ENCODE assay signal across 11 cellular contexts in genomic region chr6:34531580-34532201, GRCh38. TPM values are rescaled to one million over a fixed set of nuclear protein-coding genes. Genes with fewer than 3 reads are reported as not detected.
DNase-seq lines count a peak whose midpoint lies in the region; ATAC-seq, FAIRE-seq and TF ChIP-seq lines count a peak whose summit lies in the region.
"Had no signal": no experiment of that assay in that cellular context is flagged by ENCODE, and none has a peak within 500 bp of the region (broad histone marks: within the 10 kb centered on the region; RNA-seq: fewer than 3 reads in every experiment).

No MANE protein-coding gene starts in this region.

- peak overlapping the region; percentile 28 for H3K4me3 ChIP-seq in kidney epithelial cell (ENCODE audit: low read depth, low read length)
- H3K4me3 ChIP-seq in testis: peak overlapping the region; percentile 3 to 40
- no peak overlapping the region for H3K4me3 ChIP-seq in lower lobe of right lung

- H3K4me1 ChIP-seq in testis (peaks cover under 1% of the 10 kb centered on the region), lower lobe of right lung (peaks cover 6% of the 10 kb centered on the region)

- FAIRE-seq in H54 (lab: Jason Lieb, UNC): no peak

- DNase-seq in activated T-cell treated with anti-CD3 and anti-CD28 coated beads, Interleukin-2, amount 50 U/mL, for 48 hours: peak; percentile 26 to 27
- DNase-seq in activated T-cell treated with anti-CD3 and anti-CD28 coated beads, Interleukin-2, amount 50 U/mL, for 1 hour: no peak
- DNase-seq in caudate nucleus (lab: John Stamatoyannopoulos, UW): peak in 52 of 61 donors; percentile 19 to 97 (median 74)
- peak; percentile 63 for DNase-seq in kidney epithelial cell (ENCODE audit: low read depth)
- DNase-seq in testis: peak; percentile 88
- DNase-seq in lower lobe of right lung: no peak
- DNase-seq in H54 (ENCODE audit: insufficient read length, low spot score): no peak
- DNase-seq in NOMO-1 (lab: John Stamatoyannopoulos, UW; ENCODE audit: unreplicated experiment in 2 of 2): no peak
- DNase-seq: NCI-H1694 had no signal

- 70 to 74% methylated on average over 29 of the region's 29 CpGs for WGBS in testis, 2 donors

- intact Hi-C loops in testis (cut with DNase I; ENCODE audit: low total_unique reads): loop anchor here (10.0 kb wide), 1 partner anchor 83 kb away; no protein-coding TSS in a partner anchor
- intact Hi-C loops in lower lobe of right lung (cut with DNase I): no loop called here

- no peak for TF ChIP-seq CTCF in kidney epithelial cell (IDR thresholded peaks at IDR 0.05; ENCODE audit: insufficient read depth, low read length, poor library complexity, severe bottlenecking)
- TF ChIP-seq CTCF in testis (IDR thresholded peaks at IDR 0.05): no peak
- TF ChIP-seq CTCF in lower lobe of right lung (IDR thresholded peaks at IDR 0.05): no peak

- no peak for TF ChIP-seq POLR2A in testis (IDR thresholded peaks at IDR 0.05)
- no peak for TF ChIP-seq POLR2A in H54 (IDR thresholded peaks at IDR 0.05; ENCODE audit: low read depth, low read length)

- H3K36me3 ChIP-seq in kidney epithelial cell (ENCODE audit: control insufficient read depth, insufficient read depth, low read length) (no peaks in the 10 kb centered on the region), testis (ENCODE audit: low read depth, missing control alignments) (no peaks in the 10 kb centered on the region), lower lobe of right lung (no peaks in the 10 kb centered on the region)

- ATAC-seq in lower lobe of right lung: no peak
- ATAC-seq: CD8-positive, alpha-beta T cell; left colon had no signal

- H3K9me3 ChIP-seq in testis: no peaks in the 10 kb centered on the region
- H3K9me3 ChIP-seq in lower lobe of right lung: no peaks in the 10 kb centered on the region

- H3K27me3 ChIP-seq in kidney epithelial cell (ENCODE audit: control insufficient read depth, insufficient read depth, low read length) (peaks cover 5% of the 10 kb centered on the region), testis (no peaks in the 10 kb centered on the region), lower lobe of right lung (ENCODE audit: low read depth) (no peaks in the 10 kb centered on the region)

- no peak overlapping the region for H3K27ac ChIP-seq in caudate nucleus (ENCODE audit: low read depth, low read length)
- H3K27ac ChIP-seq in testis: no peak overlapping the region
- H3K27ac ChIP-seq in lower lobe of right lung: no peak overlapping the region

RNA-seq across cellular contexts. Expression of gene SPDEF, which starts 24.4 kb away (rescaled TPM):
- total RNA-seq in kidney epithelial cell (not detected in 2 replicates), testis (under 1 TPM; 0.47 to 0.62 TPM), lower lobe of right lung (3.5 TPM)
- 0.33 TPM for polyA plus RNA-seq in testis (ENCODE audit: insufficient read depth, low read depth, low replicate concordance)

Comparison
In these comparisons a context has a peak if more than half of its experiments do, and no peak if none do; other contexts are left out.
1. DNase-seq: peak in activated T-cell treated with anti-CD3 and anti-CD28 coated beads, Interleukin-2, amount 50 U/mL, for 48 hours (2 of 2), caudate nucleus (52 of 61), kidney epithelial cell (single experiment) and testis (single experiment); none in activated T-cell treated with anti-CD3 and anti-CD28 coated beads, Interleukin-2, amount 50 U/mL, for 1 hour (single experiment), lower lobe of right lung (single experiment), H54 (single experiment) and NOMO-1 (0 of 2).